3 cellular contexts compared by ENCODE assay signal in genomic region chr5:87503004-87503403, GRCh38.
"Had no signal": no experiment of that assay in that cellular context is flagged by ENCODE, and none has a peak within 500 bp of the region (broad histone marks: within the 10 kb centered on the region; RNA-seq: fewer than 3 reads in every experiment).

No MANE protein-coding gene starts in this region.

- DNase-seq: GDM1, GF-D8 had no signal

- H3K4me3 ChIP-seq: GM12878 had no signal

- ATAC-seq: GM12878 had no signal
